In genomic region chr16:78461496-78461938, GRCh38 we compare ENCODE assay signal across 15 cellular contexts.
DNase-seq lines count a peak whose midpoint lies in the region; ATAC-seq, FAIRE-seq and TF ChIP-seq lines count a peak whose summit lies in the region.
"Had no signal": no experiment of that assay in that cellular context is flagged by ENCODE, and none has a peak within 500 bp of the region (broad histone marks: within the 10 kb centered on the region; RNA-seq: fewer than 3 reads in every experiment).

No MANE protein-coding gene starts in this region.

- peak; percentile 36 for DNase-seq in COLO668 (lab: John Stamatoyannopoulos, UW; ENCODE audit: unreplicated experiment)
- DNase-seq in NCI-H1105 treated with DMSO at 0.1 percent for 48 hours (lab: John Stamatoyannopoulos, UW) = peak; percentile 3
- DNase-seq in dedifferentiated amniotic fluid mesenchymal stem cell (ENCODE audit: extremely low spot score) = peak; percentile 40
- DNase-seq in mucosa of descending colon = peak in 1 of 3 donors; percentile 73
- no peak for DNase-seq in omental fat pad (ENCODE audit: low spot score)
- DNase-seq in D721Med (ENCODE audit: insufficient read length, low spot score) = no peak
- DNase-seq in head of caudate nucleus = no peak
- no peak for DNase-seq in stimulated activated CD4-positive, alpha-beta T cell treated with anti-CD3 and anti-CD28 coated beads, Interleukin-2, amount 100 ng/mL, for 48 hours
- DNase-seq: activated CD4-positive, CD25-positive, alpha-beta regulatory T cell; Caco-2; cerebellar nuclear complex; small intestine; stimulated activated naive CD8-positive, alpha-beta T cell treated with anti-CD3 and anti-CD28 coated beads, Interleukin-15, Interleukin-2, amounts not matched to agents 100 U/mL and 50 U/mL, for 24 hours had no signal

- H3K9me3 ChIP-seq in mucosa of descending colon = no peaks in the 10 kb centered on the region
- H3K9me3 ChIP-seq: neutrophil had no signal

- intact Hi-C loops in mucosa of descending colon (cut with DNase I, micrococcal nuclease) = no loop called here
- intact Hi-C loops in head of caudate nucleus (cut with DNase I) = no loop called here

- H3K4me1 ChIP-seq in mucosa of descending colon (ENCODE audit: low read depth) = peaks cover 24% of the 10 kb centered on the region

- H3K4me3 ChIP-seq in mucosa of descending colon = no peak overlapping the region
- H3K4me3 ChIP-seq: lung had no signal

- no peak for FAIRE-seq in D721Med (lab: Jason Lieb, UNC)
- FAIRE-seq: small intestine had no signal

- H3K36me3 ChIP-seq in mucosa of descending colon (ENCODE audit: low read depth) = no peaks in the 10 kb centered on the region
- H3K36me3 ChIP-seq: neutrophil had no signal

- TF ChIP-seq CTCF in mucosa of descending colon (IDR thresholded peaks at IDR 0.05) (no peak), omental fat pad (IDR thresholded peaks at IDR 0.05) (no peak), D721Med (IDR thresholded peaks at IDR 0.05; ENCODE audit: insufficient read depth, missing control alignments) (no peak)

- ATAC-seq in mucosa of descending colon (peak; percentile 79), omental fat pad (ENCODE audit: low FRiP score) (no peak)
- ATAC-seq: stimulated activated naive CD8-positive, alpha-beta T cell treated with anti-CD3 and anti-CD28 coated beads, Interleukin-15, Interleukin-2, amounts not matched to agents 100 U/mL and 50 U/mL, for 24 hours had no signal

Comparison
In these comparisons a context has a peak if more than half of its experiments do, and no peak if none do; other contexts are left out.
1. DNase-seq: peak in COLO668 (single experiment), NCI-H1105 treated with DMSO at 0.1 percent for 48 hours (single experiment) and dedifferentiated amniotic fluid mesenchymal stem cell (single experiment); none in omental fat pad (single experiment), D721Med (single experiment), head of caudate nucleus (0 of 42) and stimulated activated CD4-positive, alpha-beta T cell treated with anti-CD3 and anti-CD28 coated beads, Interleukin-2, amount 100 ng/mL, for 48 hours (0 of 2).